ENCODE assay signal across 30 cellular contexts in the genomic region with DNA sequence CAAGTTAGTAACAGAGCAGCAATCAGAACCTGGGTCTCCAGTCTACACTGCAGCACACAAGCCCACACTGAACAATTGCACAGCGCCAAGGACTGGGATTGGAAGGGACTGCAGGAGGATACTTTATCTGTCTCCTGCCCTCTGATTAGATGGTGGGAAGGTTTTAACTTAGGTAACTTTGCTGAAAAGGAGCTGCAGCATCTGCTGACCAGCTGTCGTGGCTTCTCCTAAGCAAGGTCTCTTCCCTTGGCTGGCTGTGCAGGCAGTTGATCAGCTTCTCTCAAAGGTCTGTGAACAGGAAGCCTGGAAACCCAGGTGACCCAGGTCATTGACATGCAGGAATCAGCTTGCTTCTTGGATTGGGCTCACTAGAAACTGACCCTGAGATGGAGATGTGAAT.
"Had no signal": no experiment of that assay in that cellular context is flagged by ENCODE, and none has a peak within 500 bp of the region (broad histone marks: within the 10 kb centered on the region; RNA-seq: fewer than 3 reads in every experiment).

No MANE protein-coding gene starts in this region.

- DNase-seq: activated CD4-positive, alpha-beta memory T cell treated with anti-CD3 and anti-CD28 coated beads, Interleukin-2, amount 10 ng/mL, durations not matched to agents 7 days and 5 days; activated CD4-positive, alpha-beta T cell treated with anti-CD3 and anti-CD28 coated beads for 36 hours; activated CD4-positive, alpha-beta T cell treated with anti-CD3 and anti-CD28 coated beads, Interleukin-2, amount 50 U/mL, for 1 hour; activated CD4-positive, CD25-positive, alpha-beta regulatory T cell; activated CD8-positive, alpha-beta memory T cell treated with anti-CD3 and anti-CD28 coated beads, Interleukin-2, amount 50 U/mL, for 4 hours; activated gamma-delta T cell treated with Interleukin-2 at 50 U/mL for 16 hours; activated naive CD4-positive, alpha-beta T cell treated with anti-CD3 and anti-CD28 coated beads, Interleukin-2, amount 50 U/mL, for 16 hours; activated T-cell treated with anti-CD3 and anti-CD28 coated beads, Interleukin-2, amount 50 U/mL, for 72 hours; aorta; central memory CD4-positive, alpha-beta T cell; Kasumi-1; NCI-H1048; NCI-H146; NCI-H187 treated with DMSO at 0.1 percent for 48 hours; NCI-H2081 treated with DMSO at 0.1 percent for 48 hours; NCI-H446; NCI-H526; NCI-H774; NK-92 treated with Interleukin-12 subunit alpha and Interleukin-12 subunit beta, amount 100 ng/mL, for 24 hours; OCI-M1; RPMI8226; T-cell; T-helper 2 cell; T1000 had no signal

- H3K36me3 Mint-ChIP-seq: T-cell had no signal

- H3K4me3 ChIP-seq: breast epithelium, SK-N-MC had no signal

- H3K4me3 Mint-ChIP-seq: activated CD4-positive, alpha-beta memory T cell treated with anti-CD3 and anti-CD28 coated beads, Interleukin-2, amount 10 ng/mL, durations not matched to agents 7 days and 5 days; activated CD4-positive, alpha-beta T cell treated with anti-CD3 and anti-CD28 coated beads for 36 hours; activated T-cell treated with anti-CD3 and anti-CD28 coated beads, Interleukin-2, amount 50 U/mL, for 72 hours; T-cell had no signal

- H3K4me1 ChIP-seq: breast epithelium had no signal

- ATAC-seq: activated CD4-positive, alpha-beta T cell treated with anti-CD3 and anti-CD28 coated beads for 36 hours; activated T-cell treated with anti-CD3 and anti-CD28 coated beads, Interleukin-2, amount 50 U/mL, for 72 hours; Panc1; Right ventricle myocardium inferior; T-cell had no signal

- H3K36me3 ChIP-seq: breast epithelium had no signal

- H3K9me3 ChIP-seq: breast epithelium had no signal

- H3K9me3 Mint-ChIP-seq: activated CD4-positive, alpha-beta memory T cell treated with anti-CD3 and anti-CD28 coated beads, Interleukin-2, amount 10 ng/mL, durations not matched to agents 7 days and 5 days; activated T-cell treated with anti-CD3 and anti-CD28 coated beads, Interleukin-2, amount 50 U/mL, for 72 hours; activated T-helper 2 cell treated with anti-CD3 and anti-CD28 coated beads, Interferon-gamma antibody, Interleukin-2, Interleukin-4, amounts not matched to agents 10 μg/mL and 5 μg/mL and 100 μg/mL, durations not matched to agents 14 hours and 24 hours and 36 hours had no signal

- FAIRE-seq: TTC549 had no signal

- H3K4me1 Mint-ChIP-seq: activated CD4-positive, alpha-beta memory T cell treated with anti-CD3 and anti-CD28 coated beads, Interleukin-2, amount 10 ng/mL, durations not matched to agents 7 days and 5 days; activated CD4-positive, alpha-beta T cell treated with anti-CD3 and anti-CD28 coated beads for 36 hours had no signal

- H3K27ac Mint-ChIP-seq: activated CD4-positive, alpha-beta memory T cell treated with anti-CD3 and anti-CD28 coated beads, Interleukin-2, amount 10 ng/mL, durations not matched to agents 7 days and 5 days; activated CD4-positive, alpha-beta T cell treated with anti-CD3 and anti-CD28 coated beads for 36 hours; activated T-cell treated with anti-CD3 and anti-CD28 coated beads, Interleukin-2, amount 50 U/mL, for 72 hours; activated T-helper 2 cell treated with anti-CD3 and anti-CD28 coated beads, Interferon-gamma antibody, Interleukin-2, Interleukin-4, amounts not matched to agents 10 μg/mL and 5 μg/mL and 100 μg/mL, durations not matched to agents 14 hours and 24 hours and 36 hours; T-cell had no signal

- H3K27ac ChIP-seq: breast epithelium, SK-N-MC had no signal
